8 cellular contexts compared by ENCODE assay signal in the genomic region with DNA sequence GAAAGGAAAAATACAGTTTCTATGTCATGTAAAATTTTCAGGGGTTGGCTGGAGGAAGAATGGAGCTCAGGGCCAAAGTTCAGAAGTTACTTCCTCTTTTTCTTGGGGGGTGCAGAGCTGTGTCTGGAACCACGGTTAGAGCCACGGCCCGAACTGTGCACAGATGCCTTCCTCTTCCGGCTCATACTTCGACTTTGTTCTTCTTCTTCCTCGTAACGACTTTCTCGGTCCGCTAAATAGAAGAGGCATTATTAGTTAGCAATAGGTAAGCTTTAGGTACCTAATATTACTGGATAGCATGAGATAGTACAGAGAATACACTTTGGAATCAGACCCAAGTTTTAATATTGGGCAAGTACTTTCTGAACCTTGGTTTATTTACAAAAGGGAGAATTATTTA. TPM values are rescaled to one million over a fixed set of nuclear protein-coding genes. Genes with fewer than 3 reads are reported as not detected.
DNase-seq lines count a peak whose midpoint lies in the region; ATAC-seq and TF ChIP-seq lines count a peak whose summit lies in the region.
"Had no signal": no experiment of that assay in that cellular context is flagged by ENCODE, and none has a peak within 500 bp of the region (broad histone marks: within the 10 kb centered on the region; RNA-seq: fewer than 3 reads in every experiment).

No MANE protein-coding gene starts in this region.

- no peaks in the 10 kb centered on the region for H3K9me3 ChIP-seq in SK-N-SH

- no peak overlapping the region for H3K27ac ChIP-seq in SK-N-SH (ENCODE audit: low read depth in 2 of 2, low read length in 1 of 2)

- DNase-seq in OCI-M1 (lab: John Stamatoyannopoulos, UW) (peak; percentile 64), medulla oblongata (ENCODE audit: extremely low spot score) (peak; percentile 30), SK-N-SH (no peak), NCI-H146 (lab: John Stamatoyannopoulos, UW) (no peak)
- DNase-seq: NCI-H187 treated with DMSO at 0.1 percent for 48 hours had no signal

- H3K79me2 ChIP-seq in SK-N-SH (ENCODE audit: insufficient read depth): no peaks in the 10 kb centered on the region

- WGBS in SK-N-SH (ENCODE audit: low lambda C conversion rate): 95% methylated on average over 9 of the region's 9 CpGs

- H3K27me3 ChIP-seq in SK-N-SH (ENCODE audit: insufficient read depth): no peaks in the 10 kb centered on the region

- TF ChIP-seq RAD21 in SK-N-SH (IDR thresholded peaks at IDR 0.05; ENCODE audit: low read length): no peak

- no peak overlapping the region for H3K4me2 ChIP-seq in SK-N-SH

- no peaks in the 10 kb centered on the region for H4K20me1 ChIP-seq in SK-N-SH (ENCODE audit: insufficient read depth)

- TF ChIP-seq EP300 in SK-N-SH (IDR thresholded peaks at IDR 0.05; ENCODE audit: borderline replicate concordance in 1 of 2, low read depth in 1 of 2, low read length in 1 of 2): no peak

- POLR2A ChIA-PET in SK-N-SH (lab: Yijun Ruan, JAX): no interaction called here

- no peak for TF ChIP-seq CTCF in SK-N-SH (IDR thresholded peaks at IDR 0.05)

- CTCF ChIA-PET in SK-N-SH (lab: Yijun Ruan, JAX): no interaction called here

- no peaks in the 10 kb centered on the region for H3K9me2 ChIP-seq in SK-N-SH

- H3K9ac ChIP-seq in SK-N-SH: no peak overlapping the region

- H3F3A ChIP-seq in SK-N-SH (replicated peaks; ENCODE audit: insufficient read depth): peaks cover 11% of the 10 kb centered on the region

- H2AFZ ChIP-seq in SK-N-SH (ENCODE audit: low read depth): no peak overlapping the region

- ATAC-seq in GM18511 (IDR thresholded peaks at IDR 0.05; ENCODE audit: unreplicated experiment) (peak; percentile 75), HG02642 (IDR thresholded peaks at IDR 0.05; ENCODE audit: poor library complexity, unreplicated experiment) (peak; percentile 57), GM18861 (IDR thresholded peaks at IDR 0.05; ENCODE audit: unreplicated experiment) (no peak)

- H3K36me3 ChIP-seq in SK-N-SH (replicated peaks in 1 of 2; ENCODE audit: control insufficient read depth in 1 of 2, insufficient read depth in 2 of 2, low read length in 1 of 2): peaks cover 54 to 65% of the 10 kb centered on the region in 2 experiments

- no peaks in the 10 kb centered on the region for H3K4me1 ChIP-seq in SK-N-SH (ENCODE audit: control insufficient read depth in 1 of 2, insufficient read depth in 2 of 2, low read depth in 1 of 2, low read length in 1 of 2)

- H3K4me3 ChIP-seq in SK-N-SH (ENCODE audit: low read depth in 2 of 2, low read length in 1 of 2): no peak overlapping the region

TF ChIP-seq in SK-N-SH, 30 proteins besides CTCF, POLR2A, EP300 and RAD21:
- TF ChIP-seq MXI1 (IDR thresholded peaks at IDR 0.05; ENCODE audit: low read depth, low read length): no peak
- TF ChIP-seq FOXJ3 (CRISPR knock-in tag; IDR thresholded peaks at IDR 0.05): no peak
- TF ChIP-seq NFIC (IDR thresholded peaks at IDR 0.05; ENCODE audit: borderline replicate concordance): no peak
- no peak for TF ChIP-seq TCF12 (IDR thresholded peaks at IDR 0.05)
- TF ChIP-seq TEAD4 (IDR thresholded peaks at IDR 0.05; ENCODE audit: borderline replicate concordance, insufficient read depth): no peak
- TF ChIP-seq, protein P1, sequence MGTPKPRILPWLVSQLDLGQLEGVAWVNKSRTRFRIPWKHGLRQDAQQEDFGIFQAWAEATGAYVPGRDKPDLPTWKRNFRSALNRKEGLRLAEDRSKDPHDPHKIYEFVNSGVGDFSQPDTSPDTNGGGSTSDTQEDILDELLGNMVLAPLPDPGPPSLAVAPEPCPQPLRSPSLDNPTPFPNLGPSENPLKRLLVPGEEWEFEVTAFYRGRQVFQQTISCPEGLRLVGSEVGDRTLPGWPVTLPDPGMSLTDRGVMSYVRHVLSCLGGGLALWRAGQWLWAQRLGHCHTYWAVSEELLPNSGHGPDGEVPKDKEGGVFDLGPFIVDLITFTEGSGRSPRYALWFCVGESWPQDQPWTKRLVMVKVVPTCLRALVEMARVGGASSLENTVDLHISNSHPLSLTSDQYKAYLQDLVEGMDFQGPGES (IDR thresholded peaks at IDR 0.05; ENCODE audit: low read depth, low read length): no peak
- TF ChIP-seq, protein P2, sequence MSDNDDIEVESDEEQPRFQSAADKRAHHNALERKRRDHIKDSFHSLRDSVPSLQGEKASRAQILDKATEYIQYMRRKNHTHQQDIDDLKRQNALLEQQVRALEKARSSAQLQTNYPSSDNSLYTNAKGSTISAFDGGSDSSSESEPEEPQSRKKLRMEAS (IDR thresholded peaks at IDR 0.05; ENCODE audit: low read depth): no peak
- TF ChIP-seq EZH2phosphoT487 (IDR thresholded peaks at IDR 0.05; ENCODE audit: borderline replicate concordance, low read depth): no peak
- no peak for TF ChIP-seq CHD2 (IDR thresholded peaks at IDR 0.05; ENCODE audit: low read length, partially characterized antibody)
- no peak for TF ChIP-seq MEF2A (IDR thresholded peaks at IDR 0.05; ENCODE audit: borderline replicate concordance, low read depth)
- TF ChIP-seq YY1 (IDR thresholded peaks at IDR 0.05; ENCODE audit: low read depth): no peak

RNA-seq across cellular contexts. Expression of a gene that starts 31.2 kb away (rescaled TPM):
- polyA plus RNA-seq in SK-N-SH (2012; rRNA removed): 53.7 and 65.6 TPM in 2 replicates
- polyA plus RNA-seq in SK-N-SH (2012; cell fraction: cytosol; rRNA removed): 67.7 and 69.1 TPM in 2 replicates
- polyA plus RNA-seq in SK-N-SH (2012; cell fraction: nucleus; rRNA removed): 38.6 and 69.1 TPM in 2 replicates

Comparison
In these comparisons a context has a peak if more than half of its experiments do, and no peak if none do; other contexts are left out.
1. DNase-seq: peak in OCI-M1 (single experiment) and medulla oblongata (single experiment); none in SK-N-SH (single experiment) and NCI-H146 (single experiment).